ENCODE assay signal across 35 cellular contexts in genomic region chr9:73919712-73920111, GRCh38.
"Had no signal": no experiment of that assay in that cellular context is flagged by ENCODE, and none has a peak within 500 bp of the region (broad histone marks: within the 10 kb centered on the region; RNA-seq: fewer than 3 reads in every experiment).

No MANE protein-coding gene starts in this region.

- H3K36me3 ChIP-seq: MG63 had no signal

- H3K4me3 ChIP-seq: MG63 had no signal

- DNase-seq: Karpas-422, Kasumi-1, MG63, MM.1S, MV-4-11, NCI-H1048, NCI-H1092, NCI-H1092 treated with DMSO at 0.1 percent for 48 hours, NCI-H1105, NCI-H1105 treated with DMSO at 0.1 percent for 48 hours, NCI-H1417, NCI-H1417 treated with DMSO at 0.1 percent for 48 hours, NCI-H1436, NCI-H1436 treated with DMSO at 0.1 percent for 48 hours, NCI-H146, NCI-H1694, NCI-H1694 treated with DMSO at 0.1 percent for 48 hours, NCI-H187, NCI-H187 treated with DMSO at 0.1 percent for 48 hours, NCI-H1930, NCI-H2029, NCI-H2029 treated with DMSO at 0.1 percent for 48 hours, NCI-H2081, NCI-H2081 treated with DMSO at 0.1 percent for 48 hours, NCI-H2107, NCI-H2171, NCI-H2171 treated with DMSO at 0.1 percent for 48 hours, NCI-H2227 treated with DMSO at 0.1 percent for 48 hours, NCI-H226, NCI-H345, NCI-H446, NCI-H446 treated with DMSO at 0.1 percent for 48 hours, NCI-H510A, NCI-H510A treated with DMSO at 0.1 percent for 48 hours, NCI-H524 had no signal

- H3K27me3 ChIP-seq: MG63 had no signal

- H3K9me3 ChIP-seq: MG63 had no signal
